ENCODE assay signal across 15 cellular contexts in genomic region chr13:29319451-29319850, GRCh38.
"Had no signal": no experiment of that assay in that cellular context is flagged by ENCODE, and none has a peak within 500 bp of the region (broad histone marks: within the 10 kb centered on the region; RNA-seq: fewer than 3 reads in every experiment).

No MANE protein-coding gene starts in this region.

- H3K4me2 ChIP-seq: hepatocyte had no signal

- H3K79me2 ChIP-seq: hepatocyte had no signal

- H2AFZ ChIP-seq: hepatocyte had no signal

- H3K36me3 ChIP-seq: colonic mucosa, gastroesophageal sphincter, upper lobe of right lung had no signal

- H3K27ac ChIP-seq: colonic mucosa, epithelial cell of prostate, gastroesophageal sphincter, hepatocyte, psoas muscle, upper lobe of right lung had no signal

- H3K4me3 ChIP-seq: colonic mucosa, gastroesophageal sphincter, hepatocyte, psoas muscle, upper lobe of right lung had no signal

- H3K9me3 ChIP-seq: colonic mucosa, psoas muscle, upper lobe of right lung had no signal

- ATAC-seq: gastroesophageal sphincter; left cardiac atrium; naive thymus-derived CD8-positive, alpha-beta T cell; upper lobe of right lung had no signal

- H3K4me1 ChIP-seq: colonic mucosa, gastroesophageal sphincter, psoas muscle, upper lobe of right lung had no signal

- H3K27me3 ChIP-seq: colonic mucosa, gastroesophageal sphincter, hepatocyte, upper lobe of right lung had no signal

- DNase-seq: activated CD4-positive, alpha-beta T cell treated with anti-CD3 and anti-CD28 coated beads for 48 hours; activated naive CD4-positive, alpha-beta T cell treated with anti-CD3 and anti-CD28 coated beads, Interleukin-2, amount 10 ng/mL, durations not matched to agents 7 days and 5 days; colonic mucosa; effector CD8-positive, alpha-beta T cell; left cardiac atrium; naive thymus-derived CD8-positive, alpha-beta T cell; psoas muscle; stimulated activated CD4-positive, alpha-beta T cell treated with anti-CD3 and anti-CD28 coated beads, Interleukin-2, amount 100 ng/mL, for 48 hours; stimulated activated naive CD4-positive, alpha-beta T cell treated with Interleukin-2 at 50 U/mL for 16 hours; SW 1271; T1000; upper lobe of right lung had no signal
